Comparison of ENCODE assay signal across 8 cellular contexts in genomic region chr17:82506402-82506801, GRCh38. TPM values are rescaled to one million over a fixed set of nuclear protein-coding genes. Genes with fewer than 3 reads are reported as not detected.
DNase-seq lines count a peak whose midpoint lies in the region; ATAC-seq and TF ChIP-seq lines count a peak whose summit lies in the region.
"Not testable (repeated sequence)": the region's sequence is repeated elsewhere in the genome, so short reads cannot be mapped to it uniquely, and the experiment has no call there.

No MANE protein-coding gene starts in this region.

- H3K9me2 ChIP-seq in OCI-LY7 (ENCODE audit: insufficient read depth, low read length) = not testable (repeated sequence)

- intact Hi-C loops in OCI-LY7 (cut with micrococcal nuclease; ENCODE audit: unreplicated experiment) = loop anchor here (1.0 kb wide), 1 partner anchor 9 kb away; no protein-coding TSS in a partner anchor

- CTCF ChIA-PET in OCI-LY7 (lab: Charles Lee; ENCODE audit: unreplicated experiment) = interaction anchor here (1.2 kb wide), 1 partner anchor 10 kb away, joined by 4 read pairs; no protein-coding TSS in a partner anchor

- H3K4me2 ChIP-seq in OCI-LY7 (ENCODE audit: low read length) = peak overlapping the region; percentile 57

- H3K4me1 Mint-ChIP-seq in CD4-positive, CD25-positive, alpha-beta regulatory T cell = not testable (repeated sequence)
- peaks cover 14% of the 10 kb centered on the region for H3K4me1 Mint-ChIP-seq in activated T-cell treated with anti-CD3 and anti-CD28 coated beads, Interleukin-2, amount 50 U/mL, for 72 hours (ENCODE audit: low read depth)
- H3K4me1 Mint-ChIP-seq in naive B cell = peaks cover 10 to 13% (median 10%) of the 10 kb centered on the region in 3 donors

- peak overlapping the region; percentile 28 to 84 (median 44) for H3K27ac Mint-ChIP-seq in CD4-positive, CD25-positive, alpha-beta regulatory T cell
- H3K27ac Mint-ChIP-seq in activated T-cell treated with anti-CD3 and anti-CD28 coated beads, Interleukin-2, amount 50 U/mL, for 72 hours = peak overlapping the region; percentile 25
- H3K27ac Mint-ChIP-seq in naive B cell = peak overlapping the region in 4 of 6 donors; percentile 25 to 82 (median 48)

- not testable (repeated sequence) for H3K9me3 ChIP-seq in CD4-positive, CD25-positive, alpha-beta regulatory T cell (ENCODE audit: control insufficient read depth in 2 of 2, low read length in 2 of 2); OCI-LY7 (ENCODE audit: low read length)

- H3K27me3 Mint-ChIP-seq in CD4-positive, CD25-positive, alpha-beta regulatory T cell; activated T-cell treated with anti-CD3 and anti-CD28 coated beads, Interleukin-2, amount 50 U/mL, for 72 hours (ENCODE audit: low read depth); naive B cell: not testable (repeated sequence)

- not testable (repeated sequence) for H3K27me3 ChIP-seq in CD4-positive, CD25-positive, alpha-beta regulatory T cell (ENCODE audit: control insufficient read depth, insufficient read depth, low read length)

- H3K79me2 ChIP-seq in OCI-LY7 (ENCODE audit: insufficient read depth, low read depth, low read length) = not testable (repeated sequence)

- ATAC-seq in CD4-positive, CD25-positive, alpha-beta regulatory T cell (ENCODE audit: low read depth in 2 of 2) = peak; percentile 47 to 62
- peak; percentile 81 for ATAC-seq in GM18870 (IDR thresholded peaks at IDR 0.05; ENCODE audit: unreplicated experiment)
- ATAC-seq in GM21390 (IDR thresholded peaks at IDR 0.05; ENCODE audit: unreplicated experiment) = peak; percentile 91
- peak; percentile 93 for ATAC-seq in HG02938 (IDR thresholded peaks at IDR 0.05; ENCODE audit: unreplicated experiment)
- peak; percentile 79 for ATAC-seq in HG03469 (IDR thresholded peaks at IDR 0.05; ENCODE audit: unreplicated experiment)
- ATAC-seq in activated T-cell treated with anti-CD3 and anti-CD28 coated beads, Interleukin-2, amount 50 U/mL, for 72 hours (replicated peaks in 1 of 2) = peak; percentile 96
- peak; percentile 93 to 99 for ATAC-seq in naive B cell (ENCODE audit: low read depth in 2 of 2)

- not testable (repeated sequence) for H3K4me3 ChIP-seq in CD4-positive, CD25-positive, alpha-beta regulatory T cell (ENCODE audit: low read depth, low read length)
- peak overlapping the region; percentile 30 for H3K4me3 ChIP-seq in OCI-LY7 (ENCODE audit: low read depth, low read length, poor library complexity, severe bottlenecking)

- H3K9me3 Mint-ChIP-seq in CD4-positive, CD25-positive, alpha-beta regulatory T cell; activated T-cell treated with anti-CD3 and anti-CD28 coated beads, Interleukin-2, amount 50 U/mL, for 72 hours; naive B cell: not testable (repeated sequence)

- H3K36me3 Mint-ChIP-seq in CD4-positive, CD25-positive, alpha-beta regulatory T cell; activated T-cell treated with anti-CD3 and anti-CD28 coated beads, Interleukin-2, amount 50 U/mL, for 72 hours (ENCODE audit: insufficient read depth in 2 of 2); naive B cell: not testable (repeated sequence)

- H4K20me1 ChIP-seq in OCI-LY7 (ENCODE audit: insufficient read depth, low read length) = not testable (repeated sequence)

- H3K27ac ChIP-seq in CD4-positive, CD25-positive, alpha-beta regulatory T cell (ENCODE audit: insufficient read depth, low read length, poor library complexity, severe bottlenecking) = not testable (repeated sequence)
- H3K27ac ChIP-seq in OCI-LY7 (ENCODE audit: low read depth, low read length, poor library complexity, severe bottlenecking) = peak overlapping the region; percentile 81

- peak overlapping the region in 1 of 4 donors; percentile 58 for H3K4me3 Mint-ChIP-seq in CD4-positive, CD25-positive, alpha-beta regulatory T cell
- peak overlapping the region in 1 of 2 donors; percentile 40 for H3K4me3 Mint-ChIP-seq in activated T-cell treated with anti-CD3 and anti-CD28 coated beads, Interleukin-2, amount 50 U/mL, for 72 hours
- peak overlapping the region in 3 of 8 donors; percentile 37 to 51 (median 45) for H3K4me3 Mint-ChIP-seq in naive B cell

- H3K4me1 ChIP-seq in CD4-positive, CD25-positive, alpha-beta regulatory T cell (ENCODE audit: control insufficient read depth, insufficient read depth, low read length, poor library complexity, severe bottlenecking) = not testable (repeated sequence)
- H3K4me1 ChIP-seq in OCI-LY7 (ENCODE audit: insufficient read depth, low read length, poor library complexity, severe bottlenecking) = peaks cover 43% of the 10 kb centered on the region

- peak overlapping the region; percentile 33; the same call in 1 of the 2 replicates for H2AFZ ChIP-seq in OCI-LY7 (ENCODE audit: low read length)

- H3K36me3 ChIP-seq in CD4-positive, CD25-positive, alpha-beta regulatory T cell (ENCODE audit: control insufficient read depth, insufficient read depth, low read length); OCI-LY7 (ENCODE audit: insufficient read depth, low read length): not testable (repeated sequence)

- DNase-seq in CD4-positive, CD25-positive, alpha-beta regulatory T cell = peak in 1 of 3 donors; percentile 70
- DNase-seq in OCI-LY7 (ENCODE audit: low spot score) (peak; percentile 94), naive B cell (peak; percentile 39)
- DNase-seq in activated T-cell treated with anti-CD3 and anti-CD28 coated beads, Interleukin-2, amount 50 U/mL, for 72 hours = peak; percentile 45 to 51

- not testable (repeated sequence) for TF ChIP-seq CTCF in OCI-LY7 (conservative IDR thresholded peaks at IDR 0.05; ENCODE audit: low read length)

- POLR2A ChIA-PET in OCI-LY7 (lab: Charles Lee) = interaction anchor here (0.7 to 2.2 kb wide), 8 partner anchors 9 to 539 kb away, joined by 3 to 11 read pairs (median 4); no protein-coding TSS in a partner anchor

- BruUV-seq in OCI-LY7 (replicated peaks; lab: Mats Ljungman, UMichigan) = not testable (repeated sequence)

RNA-seq across cellular contexts. Expression of gene FOXK2, which starts 13.1 kb away (rescaled TPM):
- 55.6 TPM for total RNA-seq in CD4-positive, CD25-positive, alpha-beta regulatory T cell
- 1 to 10 TPM; 2.2 to 4.9 (median 3.8) TPM for polyA plus RNA-seq in CD4-positive, CD25-positive, alpha-beta regulatory T cell
- total RNA-seq in OCI-LY7 (2014; rRNA removed; shearing (Covaris generic)) = 62.4 and 76.2 TPM in 2 replicates
- total RNA-seq in OCI-LY7 (2022) = 144 and 148 TPM in 2 replicates
- 10 to 100 TPM; 59.9 to 61.0 TPM for total RNA-seq in activated T-cell treated with anti-CD3 and anti-CD28 coated beads, Interleukin-2, amount 50 U/mL, for 72 hours
- polyA plus RNA-seq in naive B cell (ENCODE audit: low read depth in 6 of 6) = 1 to 10 TPM; 2.5 to 6.0 (median 4.4) TPM

RNA-seq across cellular contexts. Expression of gene NARF, which starts 47.9 kb away (rescaled TPM):
- 93.2 TPM for total RNA-seq in CD4-positive, CD25-positive, alpha-beta regulatory T cell
- polyA plus RNA-seq in CD4-positive, CD25-positive, alpha-beta regulatory T cell = 100 to 1,000 TPM in 3 of 4 donors, 10 to 100 TPM in 1; 97.0 to 141 (median 114) TPM
- 75.0 and 82.5 TPM in 2 replicates for total RNA-seq in OCI-LY7 (2014; rRNA removed; shearing (Covaris generic))
- total RNA-seq in OCI-LY7 (2022) = 148 and 151 TPM in 2 replicates
- 100 to 1,000 TPM in 1 of 2 donors, 10 to 100 TPM in 1; 90.4 to 120 TPM for total RNA-seq in activated T-cell treated with anti-CD3 and anti-CD28 coated beads, Interleukin-2, amount 50 U/mL, for 72 hours
- polyA plus RNA-seq in naive B cell (ENCODE audit: low read depth in 6 of 6) = 100 to 1,000 TPM in 3 of 6 donors, 10 to 100 TPM in 3; 72.3 to 137 (median 95.0) TPM

RNA-seq across cellular contexts. Expression of gene CYBC1, which starts 55.9 kb away (rescaled TPM):
- total RNA-seq in CD4-positive, CD25-positive, alpha-beta regulatory T cell = 155 TPM
- 100 to 1,000 TPM; 174 to 230 (median 203) TPM for polyA plus RNA-seq in CD4-positive, CD25-positive, alpha-beta regulatory T cell
- total RNA-seq in OCI-LY7 (2014; rRNA removed; shearing (Covaris generic)) = 424 and 470 TPM in 2 replicates
- total RNA-seq in OCI-LY7 (2022) = 679 and 701 TPM in 2 replicates
- 100 to 1,000 TPM; 256 to 300 TPM for total RNA-seq in activated T-cell treated with anti-CD3 and anti-CD28 coated beads, Interleukin-2, amount 50 U/mL, for 72 hours
- polyA plus RNA-seq in naive B cell (ENCODE audit: low read depth in 6 of 6) = 100 to 1,000 TPM; 274 to 340 (median 303) TPM
